In genomic region chr12:754871-755562, GRCh38 we compare ENCODE assay signal across 8 cellular contexts.
DNase-seq lines count a peak whose midpoint lies in the region; ATAC-seq lines count a peak whose summit lies in the region.

No MANE protein-coding gene starts in this region.

- no peak for ATAC-seq in GM21515 (IDR thresholded peaks at IDR 0.05; ENCODE audit: unreplicated experiment)

- DNase-seq in stimulated activated CD4-positive, alpha-beta T cell treated with anti-CD3 and anti-CD28 coated beads, Interleukin-1b, Interleukin-23, amount 100 ng/mL, for 48 hours = peak; percentile 10
- no peak for DNase-seq in stimulated activated CD4-positive, alpha-beta T cell treated with anti-CD3 and anti-CD28 coated beads, Interleukin-12 subunit alpha, Interleukin-12 subunit beta, amount 100 ng/mL, for 4 hours
- peak; percentile 65 for DNase-seq in MV-4-11 (lab: John Stamatoyannopoulos, UW)
- DNase-seq in activated CD4-positive, alpha-beta T cell treated with anti-CD3 and anti-CD28 coated beads, Interleukin-2, amount 50 U/mL, for 1 hour = peak; percentile 6
- peak; percentile 46 for DNase-seq in foreskin melanocyte
- DNase-seq in retina = peak; percentile 38
- no peak for DNase-seq in NCI-H2227 (lab: John Stamatoyannopoulos, UW; ENCODE audit: unreplicated experiment)

Comparison
In these comparisons a context has a peak if more than half of its experiments do, and no peak if none do; other contexts are left out.
1. DNase-seq: peak in stimulated activated CD4-positive, alpha-beta T cell treated with anti-CD3 and anti-CD28 coated beads, Interleukin-1b, Interleukin-23, amount 100 ng/mL, for 48 hours (single experiment), MV-4-11 (single experiment), activated CD4-positive, alpha-beta T cell treated with anti-CD3 and anti-CD28 coated beads, Interleukin-2, amount 50 U/mL, for 1 hour (single experiment), foreskin melanocyte (single experiment) and retina (single experiment); none in stimulated activated CD4-positive, alpha-beta T cell treated with anti-CD3 and anti-CD28 coated beads, Interleukin-12 subunit alpha, Interleukin-12 subunit beta, amount 100 ng/mL, for 4 hours (single experiment) and NCI-H2227 (single experiment).